8 cellular contexts compared by ENCODE assay signal in the genomic region with DNA sequence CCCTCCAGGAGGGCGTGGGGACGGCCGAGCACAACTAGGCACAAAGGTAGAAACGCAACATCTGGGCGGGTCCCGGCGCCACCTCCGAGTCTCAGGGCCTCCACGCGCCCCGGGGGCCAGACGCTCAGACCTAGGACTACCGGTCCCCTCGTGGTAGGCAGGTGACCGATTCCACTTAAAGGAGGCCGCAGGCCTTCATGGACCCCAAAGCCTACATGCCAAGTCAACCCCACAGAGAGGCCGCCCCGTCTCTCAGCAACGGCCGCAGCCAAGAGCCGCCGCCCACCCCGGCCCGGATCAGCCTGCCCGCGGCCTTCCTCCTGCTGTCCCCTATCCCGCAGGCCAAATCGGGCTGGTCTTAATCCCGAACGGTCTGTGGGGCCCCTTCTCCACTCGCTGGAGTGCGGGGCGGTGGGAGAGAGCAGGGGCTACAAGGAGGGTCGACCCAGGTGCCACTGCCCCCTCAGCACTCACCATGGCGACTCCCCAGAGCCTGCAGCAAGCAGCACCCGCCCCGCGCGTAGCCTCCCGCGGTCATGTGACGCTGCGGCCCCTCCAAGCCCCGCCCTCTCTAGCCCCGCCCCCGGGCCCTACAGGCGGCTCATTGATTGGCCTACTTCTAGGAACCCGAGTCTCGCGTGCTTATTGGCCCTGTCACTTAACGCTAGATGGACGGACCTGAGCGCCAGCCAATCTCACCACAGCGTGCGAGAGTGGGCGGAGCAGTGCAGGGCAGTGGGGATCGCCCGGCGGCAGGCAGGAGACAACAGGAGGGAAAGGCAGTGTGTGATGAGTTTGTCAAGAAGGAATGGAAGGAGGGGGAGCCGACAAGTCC. TPM values are rescaled to one million over a fixed set of nuclear protein-coding genes. Genes with fewer than 3 reads are reported as not detected.
DNase-seq lines count a peak whose midpoint lies in the region; ATAC-seq and TF ChIP-seq lines count a peak whose summit lies in the region.

Gene VPS35, minus strand, starts transcription at position 522 of the 835 bp plus-strand sequence. Its CDS starts 45 bp downstream, at position 477.

- POLR2A ChIA-PET in AG04449 (lab: Yijun Ruan, JAX): no interaction called here

- H2AFZ ChIP-seq in mammary epithelial cell (ENCODE audit: low read depth, low read length) (peak within 1 kb of the TSS; percentile 90), smooth muscle cell (ENCODE audit: low read depth) (peak within 1 kb of the TSS; percentile 84)

- H3K4me3 ChIP-seq in AG04449 (ENCODE audit: low read depth, low read length) (peak within 1 kb of the TSS; percentile 89), mammary epithelial cell (replicated peaks in 1 of 3; ENCODE audit: insufficient read depth in 1 of 3, low read depth in 2 of 3, low read length in 3 of 3) (peak within 1 kb of the TSS; percentile 81 to 98 (median 90)), smooth muscle cell (peak within 1 kb of the TSS; percentile 90)

- peaks cover 15% of the 10 kb centered on the region for H3F3A ChIP-seq in smooth muscle cell (ENCODE audit: low read depth)

- dilution Hi-C loops in mammary epithelial cell (cut with HindIII; ENCODE audit: low sequenced_read_pairs): no loop called here

- intact Hi-C loops in mammary epithelial cell (cut with micrococcal nuclease): loop anchor here (5.0 kb wide), 1 partner anchor 218 kb away; no protein-coding TSS in a partner anchor

- peak; percentile 87 for ATAC-seq in GM18870 (IDR thresholded peaks at IDR 0.05; ENCODE audit: unreplicated experiment)
- ATAC-seq in HG03135 (IDR thresholded peaks at IDR 0.05; ENCODE audit: unreplicated experiment): peak; percentile 84

- H3K9ac ChIP-seq in mammary epithelial cell (ENCODE audit: insufficient read depth, low read length) (peak within 1 kb of the TSS; percentile 81), smooth muscle cell (ENCODE audit: low read depth) (peak within 1 kb of the TSS; percentile 88)

- WGBS in mammary epithelial cell (ENCODE audit: low coverage, missing lambda C conversion rate): 2% methylated on average over 21 of the region's 60 CpGs
- under 1% methylated on average over 54 of the region's 60 CpGs for WGBS in smooth muscle cell (ENCODE audit: low lambda C conversion rate)

- in situ Hi-C loops in mammary epithelial cell (cut with MboI; ENCODE audit: low sequenced_read_pairs in 2 of 2): no loop called here

- TF ChIP-seq CTCF in AG04449 (IDR thresholded peaks at IDR 0.05; ENCODE audit: insufficient read depth, low read length, missing control alignments) (peak; percentile 7), VCaP (conservative IDR thresholded peaks at IDR 0.05) (peak; percentile 38), mammary epithelial cell (conservative IDR thresholded peaks at IDR 0.05 in 1 of 2, IDR thresholded peaks at IDR 0.05 in 1 of 2; ENCODE audit: extremely low read depth in 1 of 2, insufficient read depth in 1 of 2, low read depth in 1 of 2, low read length in 2 of 2) (peak in 1 of 2 donors; percentile 43), smooth muscle cell (IDR thresholded peaks at IDR 0.05; ENCODE audit: borderline replicate concordance, insufficient read depth, poor library complexity, severe bottlenecking) (peak; percentile 25)

- no TSS peak for BruUV-seq in mammary epithelial cell (replicated peaks; lab: Mats Ljungman, UMichigan)

- DNase-seq in AG04449 (ENCODE audit: low read depth, low spot score): peak; percentile 93
- DNase-seq in NCI-H2196 (lab: John Stamatoyannopoulos, UW; ENCODE audit: unreplicated experiment): peak; percentile 90
- peak; percentile 98 for DNase-seq in mammary epithelial cell
- DNase-seq in iPS-NIHi11 (ENCODE audit: low spot score): peak; percentile 94
- peak; percentile 99 for DNase-seq in smooth muscle cell (lab: John Stamatoyannopoulos, UW; ENCODE audit: unreplicated experiment)

- peaks cover 87% of the 10 kb centered on the region for H3K79me2 ChIP-seq in mammary epithelial cell (ENCODE audit: insufficient read depth, low read length)
- peaks cover 70% of the 10 kb centered on the region for H3K79me2 ChIP-seq in smooth muscle cell (ENCODE audit: low read depth)

- CTCF ChIA-PET in AG04449 (lab: Yijun Ruan, JAX): interaction anchor here (0.8 to 3.7 kb wide), 3 partner anchors 13 to 112 kb away, joined by 3 to 16 read pairs (median 16); no protein-coding TSS in a partner anchor
- CTCF ChIA-PET in mammary epithelial cell (lab: Charles Lee; ENCODE audit: low non-redundant PET): interaction anchor here (0.6 to 1.4 kb wide), 4 partner anchors 15 to 350 kb away, joined by 3 to 14 read pairs (median 6); no protein-coding TSS in a partner anchor

- H3K27me3 ChIP-seq in mammary epithelial cell (ENCODE audit: insufficient read depth, low read length) (no peaks in the 10 kb centered on the region), smooth muscle cell (ENCODE audit: low read depth) (no peaks in the 10 kb centered on the region)

- H3K4me1 ChIP-seq in mammary epithelial cell (ENCODE audit: insufficient read depth, low read length): peaks cover 21% of the 10 kb centered on the region
- H3K4me1 ChIP-seq in smooth muscle cell (ENCODE audit: low read depth): peaks cover 27% of the 10 kb centered on the region

- peak within 1 kb of the TSS; percentile 96 for H3K4me2 ChIP-seq in mammary epithelial cell (ENCODE audit: insufficient read depth, low read depth, low read length)
- H3K4me2 ChIP-seq in smooth muscle cell: peak within 1 kb of the TSS; percentile 92

- peaks cover 8% of the 10 kb centered on the region for H3K36me3 ChIP-seq in mammary epithelial cell (ENCODE audit: insufficient read depth, low read length)
- H3K36me3 ChIP-seq in smooth muscle cell (ENCODE audit: low read depth): no peaks in the 10 kb centered on the region

- H3K9me3 ChIP-seq in mammary epithelial cell (replicated peaks; ENCODE audit: insufficient read depth, low read length) (no peaks in the 10 kb centered on the region), smooth muscle cell (replicated peaks; ENCODE audit: low read depth) (no peaks in the 10 kb centered on the region)

- H4K20me1 ChIP-seq in mammary epithelial cell (ENCODE audit: insufficient read depth, low read length): peaks cover 5% of the 10 kb centered on the region
- peaks cover 50% of the 10 kb centered on the region for H4K20me1 ChIP-seq in smooth muscle cell (ENCODE audit: low read depth)

- H3K27ac ChIP-seq in VCaP: peak within 1 kb of the TSS; percentile 75
- H3K27ac ChIP-seq in mammary epithelial cell (ENCODE audit: insufficient read depth, low read depth, low read length): peak within 1 kb of the TSS; percentile 80
- H3K27ac ChIP-seq in smooth muscle cell (ENCODE audit: low read depth): peak within 1 kb of the TSS; percentile 89

RNA-seq across cellular contexts. Expression of gene VPS35, which starts in this region (rescaled TPM):
- total RNA-seq in mammary epithelial cell (100 to 1,000 TPM; 126 to 179 TPM), smooth muscle cell (103 and 195 TPM in 2 replicates)
- polyA plus RNA-seq in mammary epithelial cell (44.4 TPM), smooth muscle cell (59.5 and 83.6 TPM in 2 replicates)
- 40.2 TPM for polyA minus RNA-seq in mammary epithelial cell

Comparison
In these comparisons a context has a peak if more than half of its experiments do, and no peak if none do; other contexts are left out.
1. Peak in every context shown above with its lines: DNase-seq, ATAC-seq, H3K4me3 ChIP-seq and H3K27ac ChIP-seq.